In the genomic region with DNA sequence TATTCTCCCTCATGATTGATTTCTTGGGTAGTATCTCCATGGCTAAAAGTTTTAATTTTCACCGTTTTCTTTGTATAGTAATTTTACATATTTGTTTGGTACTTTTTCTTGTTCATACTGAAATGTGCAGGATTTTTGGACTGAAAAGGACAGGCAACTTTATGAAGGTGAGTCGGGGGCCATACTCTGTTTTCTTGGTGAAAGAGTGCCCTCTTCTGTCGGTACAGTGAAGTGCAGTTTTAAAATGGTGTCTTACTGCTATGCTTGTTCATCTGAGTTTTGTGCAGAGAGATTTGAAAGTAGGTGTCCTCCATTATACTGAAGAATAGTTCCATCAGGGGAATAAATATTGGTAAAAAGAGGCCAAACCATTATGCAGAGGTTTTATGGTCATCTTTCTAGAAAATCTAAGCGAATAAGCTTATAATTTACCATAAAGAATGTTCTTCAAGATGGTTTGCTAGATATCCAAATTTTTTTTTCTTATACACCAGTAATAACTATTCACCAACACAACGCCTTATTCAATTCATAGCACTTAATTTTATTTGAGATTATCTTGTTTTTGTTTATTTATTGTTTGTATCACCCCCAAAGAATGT, we compare ENCODE assay signal across 1 cellular context.
TF ChIP-seq lines count a peak whose summit lies in the region.

No MANE protein-coding gene starts in this region.

TF ChIP-seq in WTC11, 78 proteins besides CTCF, POLR2A, EP300 and RAD21 (continued from another document):
- TF ChIP-seq, protein P1, sequence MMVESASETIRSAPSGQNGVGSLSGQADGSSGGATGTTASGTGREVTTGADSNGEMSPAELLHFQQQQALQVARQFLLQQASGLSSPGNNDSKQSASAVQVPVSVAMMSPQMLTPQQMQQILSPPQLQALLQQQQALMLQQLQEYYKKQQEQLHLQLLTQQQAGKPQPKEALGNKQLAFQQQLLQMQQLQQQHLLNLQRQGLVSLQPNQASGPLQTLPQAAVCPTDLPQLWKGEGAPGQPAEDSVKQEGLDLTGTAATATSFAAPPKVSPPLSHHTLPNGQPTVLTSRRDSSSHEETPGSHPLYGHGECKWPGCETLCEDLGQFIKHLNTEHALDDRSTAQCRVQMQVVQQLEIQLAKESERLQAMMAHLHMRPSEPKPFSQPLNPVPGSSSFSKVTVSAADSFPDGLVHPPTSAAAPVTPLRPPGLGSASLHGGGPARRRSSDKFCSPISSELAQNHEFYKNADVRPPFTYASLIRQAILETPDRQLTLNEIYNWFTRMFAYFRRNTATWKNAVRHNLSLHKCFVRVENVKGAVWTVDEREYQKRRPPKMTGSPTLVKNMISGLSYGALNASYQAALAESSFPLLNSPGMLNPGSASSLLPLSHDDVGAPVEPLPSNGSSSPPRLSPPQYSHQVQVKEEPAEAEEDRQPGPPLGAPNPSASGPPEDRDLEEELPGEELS (CRISPR knock-in tag; IDR thresholded peaks at IDR 0.05): no peak
- no peak for TF ChIP-seq TEAD1 (CRISPR knock-in tag; IDR thresholded peaks at IDR 0.05)
- no peak for TF ChIP-seq ESRRA (CRISPR knock-in tag; IDR thresholded peaks at IDR 0.05; ENCODE audit: borderline replicate concordance)
- no peak for TF ChIP-seq SMAD4 (CRISPR knock-in tag; IDR thresholded peaks at IDR 0.05)
- no peak for TF ChIP-seq GTF2I (CRISPR knock-in tag; conservative IDR thresholded peaks at IDR 0.05)
- TF ChIP-seq, protein P2, sequence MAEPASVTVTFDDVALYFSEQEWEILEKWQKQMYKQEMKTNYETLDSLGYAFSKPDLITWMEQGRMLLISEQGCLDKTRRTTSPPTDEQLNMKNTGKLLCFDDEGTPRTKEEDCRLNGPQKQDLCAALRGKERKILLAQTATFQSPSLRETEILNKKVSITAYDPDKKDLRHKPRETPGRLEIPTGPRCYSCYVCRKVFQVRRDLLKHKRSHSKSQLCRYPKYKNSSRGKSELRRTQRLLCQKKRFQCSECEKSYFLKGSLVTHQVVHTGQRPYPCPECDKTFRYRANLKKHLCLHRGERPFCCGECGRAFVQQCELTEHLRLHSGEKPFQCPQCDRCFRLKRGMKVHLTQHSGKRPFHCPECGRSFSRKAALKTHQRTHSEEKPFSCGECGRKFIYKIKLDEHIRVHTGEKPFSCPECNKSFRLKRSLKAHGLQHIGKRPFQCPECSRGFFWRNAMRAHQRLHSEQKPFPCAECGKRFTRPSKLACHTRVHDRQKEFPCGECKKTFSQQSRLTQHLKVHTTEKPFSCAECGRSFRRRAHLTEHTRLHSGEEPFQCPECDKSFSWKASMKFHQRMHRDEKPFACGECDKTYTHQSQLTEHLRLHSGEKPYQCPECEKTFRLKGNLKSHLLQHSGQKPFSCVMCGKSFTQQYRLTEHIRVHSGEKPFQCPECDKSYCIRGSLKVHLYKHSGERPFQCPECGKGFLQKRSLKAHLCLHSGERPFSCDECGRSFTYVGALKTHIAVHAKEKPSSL (CRISPR knock-in tag; conservative IDR thresholded peaks at IDR 0.05): no peak
- TF ChIP-seq ZNF263 (CRISPR knock-in tag; IDR thresholded peaks at IDR 0.05; ENCODE audit: low read depth): no peak
- no peak for TF ChIP-seq ZNF671 (CRISPR knock-in tag; IDR thresholded peaks at IDR 0.05)
- TF ChIP-seq CBFB (CRISPR knock-in tag; IDR thresholded peaks at IDR 0.05; ENCODE audit: low read depth): no peak
- TF ChIP-seq, protein P3, sequence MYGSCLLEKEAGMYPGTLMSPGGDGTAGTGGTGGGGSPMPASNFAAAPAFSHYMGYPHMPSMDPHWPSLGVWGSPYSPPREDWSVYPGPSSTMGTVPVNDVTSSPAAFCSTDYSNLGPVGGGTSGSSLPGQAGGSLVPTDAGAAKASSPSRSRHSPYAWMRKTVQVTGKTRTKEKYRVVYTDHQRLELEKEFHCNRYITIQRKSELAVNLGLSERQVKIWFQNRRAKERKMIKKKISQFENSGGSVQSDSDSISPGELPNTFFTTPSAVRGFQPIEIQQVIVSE (CRISPR knock-in tag; IDR thresholded peaks at IDR 0.05; ENCODE audit: borderline replicate concordance): no peak
- no peak for TF ChIP-seq SMAD3 (CRISPR knock-in tag; IDR thresholded peaks at IDR 0.05; ENCODE audit: borderline replicate concordance)
- TF ChIP-seq, protein P4, sequence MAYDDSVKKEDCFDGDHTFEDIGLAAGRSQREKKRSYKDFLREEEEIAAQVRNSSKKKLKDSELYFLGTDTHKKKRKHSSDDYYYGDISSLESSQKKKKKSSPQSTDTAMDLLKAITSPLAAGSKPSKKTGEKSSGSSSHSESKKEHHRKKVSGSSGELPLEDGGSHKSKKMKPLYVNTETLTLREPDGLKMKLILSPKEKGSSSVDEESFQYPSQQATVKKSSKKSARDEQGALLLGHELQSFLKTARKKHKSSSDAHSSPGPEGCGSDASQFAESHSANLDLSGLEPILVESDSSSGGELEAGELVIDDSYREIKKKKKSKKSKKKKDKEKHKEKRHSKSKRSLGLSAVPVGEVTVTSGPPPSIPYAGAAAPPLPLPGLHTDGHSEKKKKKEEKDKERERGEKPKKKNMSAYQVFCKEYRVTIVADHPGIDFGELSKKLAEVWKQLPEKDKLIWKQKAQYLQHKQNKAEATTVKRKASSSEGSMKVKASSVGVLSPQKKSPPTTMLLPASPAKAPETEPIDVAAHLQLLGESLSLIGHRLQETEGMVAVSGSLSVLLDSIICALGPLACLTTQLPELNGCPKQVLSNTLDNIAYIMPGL (CRISPR knock-in tag; IDR thresholded peaks at IDR 0.05): no peak
